19 cellular contexts compared by ENCODE assay signal in the genomic region with DNA sequence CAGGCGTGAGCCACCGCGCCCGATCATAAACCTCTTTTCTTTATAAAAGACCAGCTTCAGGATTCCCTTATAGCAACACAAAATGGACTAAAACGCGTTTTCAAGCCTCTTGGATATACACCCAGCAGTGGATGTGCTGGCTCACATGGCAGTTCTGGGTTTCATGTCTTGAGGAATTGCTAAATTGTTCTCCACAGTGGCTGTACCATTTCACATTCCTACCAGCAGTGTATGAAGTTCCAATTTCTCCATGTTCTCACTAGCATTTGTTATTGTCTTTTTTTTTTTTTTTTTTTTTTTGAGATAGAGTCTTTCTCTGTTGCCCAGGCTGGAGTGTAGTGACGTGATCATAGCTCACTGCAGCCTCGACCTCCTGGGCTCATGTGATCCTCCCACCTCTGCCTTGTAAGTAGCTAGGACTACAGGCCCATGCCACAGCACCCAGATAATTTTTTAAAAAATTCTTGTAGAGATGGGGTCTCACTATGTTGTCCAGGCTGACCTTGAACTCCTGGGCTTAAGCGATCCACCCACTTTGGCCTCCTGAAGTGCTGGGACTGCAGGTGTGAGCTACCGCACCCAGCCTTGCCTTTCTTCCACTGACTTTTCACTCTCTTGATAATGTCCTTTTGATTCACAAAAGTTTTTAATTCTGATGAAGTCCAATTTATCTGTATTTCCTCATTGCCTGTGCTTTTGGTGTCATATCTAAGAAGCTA. TPM values are rescaled to one million over a fixed set of nuclear protein-coding genes. Genes with fewer than 3 reads are reported as not detected.
A peak's percentile ranks its signal among the peaks of the same experiment; 100 is the strongest.
DNase-seq lines count a peak whose midpoint lies in the region; ATAC-seq and TF ChIP-seq lines count a peak whose summit lies in the region.
"Had no signal": no experiment of that assay in that cellular context is flagged by ENCODE, and none has a peak within 500 bp of the region (broad histone marks: within the 10 kb centered on the region; RNA-seq: fewer than 3 reads in every experiment).

No MANE protein-coding gene starts in this region.

- no peaks in the 10 kb centered on the region for H3K79me1 ChIP-seq in mesenchymal stem cell (replicated peaks; ENCODE audit: low read length, poor library complexity, severe bottlenecking)

- no peak overlapping the region for H2BK5ac ChIP-seq in mesenchymal stem cell (ENCODE audit: low read depth, low read length, poor library complexity, severe bottlenecking)

- H3K4me3 ChIP-seq in AG10803 (ENCODE audit: low read length) = no peak overlapping the region
- no peak overlapping the region for H3K4me3 ChIP-seq in mesenchymal stem cell (ENCODE audit: insufficient read depth in 1 of 2, low read depth in 1 of 2, low read length in 2 of 2)
- H3K4me3 ChIP-seq: GM23248 had no signal

- H3K9me3 ChIP-seq in mesenchymal stem cell (ENCODE audit: control insufficient read depth, low read length) = no peaks in the 10 kb centered on the region

- no peak overlapping the region for H3K23ac ChIP-seq in mesenchymal stem cell (ENCODE audit: low read length in 2 of 2)

- H3K4ac ChIP-seq in mesenchymal stem cell (ENCODE audit: low read depth in 1 of 2, low read length in 2 of 2) = no peak overlapping the region

- H2AK5ac ChIP-seq in mesenchymal stem cell (ENCODE audit: low read length, severe bottlenecking) = no peak overlapping the region

- H4K91ac ChIP-seq in mesenchymal stem cell (ENCODE audit: low read length) = no peak overlapping the region

- no peaks in the 10 kb centered on the region for H3K27me3 ChIP-seq in mesenchymal stem cell (ENCODE audit: control insufficient read depth in 1 of 2, insufficient read depth in 1 of 2, low read length in 2 of 2)

- no peak overlapping the region for H3K14ac ChIP-seq in mesenchymal stem cell (ENCODE audit: low read length in 2 of 2)

- no peaks in the 10 kb centered on the region for H3K9me3 Mint-ChIP-seq in endothelial cell (ENCODE audit: unreplicated experiment)
- H3K9me3 Mint-ChIP-seq in natural killer cell treated with Interleukin-12 subunit alpha and Interleukin-12 subunit beta and Interleukin-15 and Interleukin-18, amount 100 ng/mL, for 72 hours = no peaks in the 10 kb centered on the region
- no peaks in the 10 kb centered on the region for H3K9me3 Mint-ChIP-seq in activated T-cell treated with anti-CD3 and anti-CD28 coated beads, Interleukin-2, amount 50 U/mL, for 72 hours
- H3K9me3 Mint-ChIP-seq: CD4-positive, alpha-beta memory T cell had no signal

- ATAC-seq in stimulated activated naive CD8-positive, alpha-beta T cell treated with anti-CD3 and anti-CD28 coated beads, Interleukin-15, Interleukin-2, amounts not matched to agents 100 U/mL and 50 U/mL, for 24 hours = no peak
- ATAC-seq in natural killer cell treated with Interleukin-12 subunit alpha and Interleukin-12 subunit beta and Interleukin-15 and Interleukin-18, amount 100 ng/mL, for 72 hours = no peak
- ATAC-seq in GM18511 (IDR thresholded peaks at IDR 0.05; ENCODE audit: unreplicated experiment) = no peak
- no peak for ATAC-seq in activated T-cell treated with anti-CD3 and anti-CD28 coated beads, Interleukin-2, amount 50 U/mL, for 72 hours (replicated peaks in 1 of 2)

- WGBS in mesenchymal stem cell = 95% methylated on average over 7 of the region's 10 CpGs

- peak overlapping the region; percentile 34 for H3K4me3 Mint-ChIP-seq in endothelial cell (ENCODE audit: unreplicated experiment)
- H3K4me3 Mint-ChIP-seq in natural killer cell treated with Interleukin-12 subunit alpha and Interleukin-12 subunit beta and Interleukin-15 and Interleukin-18, amount 100 ng/mL, for 72 hours = no peak overlapping the region
- no peak overlapping the region for H3K4me3 Mint-ChIP-seq in activated T-cell treated with anti-CD3 and anti-CD28 coated beads, Interleukin-2, amount 50 U/mL, for 72 hours
- H3K4me3 Mint-ChIP-seq: B cell; CD4-positive, alpha-beta memory T cell had no signal

- H2BK12ac ChIP-seq in mesenchymal stem cell (ENCODE audit: low read length in 2 of 2) = no peak overlapping the region

- H3K27ac ChIP-seq in mesenchymal stem cell (ENCODE audit: low read length, poor library complexity, severe bottlenecking) = no peak overlapping the region
- H3K27ac ChIP-seq: GM23248 had no signal

- H2BK15ac ChIP-seq in mesenchymal stem cell (ENCODE audit: low read depth, poor library complexity, severe bottlenecking) = no peak overlapping the region

- H3K4me1 ChIP-seq in mesenchymal stem cell (ENCODE audit: control insufficient read depth, insufficient read depth, low read depth, low read length) = peaks cover 5% of the 10 kb centered on the region

- no peak overlapping the region for H2AFZ ChIP-seq in mesenchymal stem cell (ENCODE audit: low read depth, low read length)
- H2AFZ ChIP-seq: GM23248 had no signal

- no peak overlapping the region for H3K27ac Mint-ChIP-seq in endothelial cell (ENCODE audit: unreplicated experiment)
- H3K27ac Mint-ChIP-seq in natural killer cell treated with Interleukin-12 subunit alpha and Interleukin-12 subunit beta and Interleukin-15 and Interleukin-18, amount 100 ng/mL, for 72 hours = no peak overlapping the region
- H3K27ac Mint-ChIP-seq in activated T-cell treated with anti-CD3 and anti-CD28 coated beads, Interleukin-2, amount 50 U/mL, for 72 hours = no peak overlapping the region
- H3K27ac Mint-ChIP-seq: B cell had no signal

- TF ChIP-seq CTCF in AG10803 (conservative IDR thresholded peaks at IDR 0.05; ENCODE audit: low read length) = peak; percentile 24; the same call in 1 of the 2 replicates
- TF ChIP-seq CTCF in endothelial cell (IDR thresholded peaks at IDR 0.05; ENCODE audit: unreplicated experiment) = peak; percentile 15

- in situ Hi-C loops in SK-MEL-5 (cut with HindIII; ENCODE audit: low pct_unique_long_range_greater_than_20kb, low sequenced_read_pairs) = no loop called here

- DNase-seq in AG10803 (ENCODE audit: low read depth) (peak; percentile 25), SK-MEL-5 (ENCODE audit: low read depth, low spot score) (peak; percentile 20), endothelial cell (ENCODE audit: low spot score) (no peak), mesenchymal stem cell (peak; percentile 37)
- DNase-seq in stimulated activated naive CD8-positive, alpha-beta T cell treated with anti-CD3 and anti-CD28 coated beads, Interleukin-15, Interleukin-2, amounts not matched to agents 100 U/mL and 50 U/mL, for 24 hours = no peak
- DNase-seq in natural killer cell treated with Interleukin-12 subunit alpha and Interleukin-12 subunit beta and Interleukin-15 and Interleukin-18, amount 100 ng/mL, for 72 hours (ENCODE audit: low spot score) = no peak
- DNase-seq in activated T-cell treated with anti-CD3 and anti-CD28 coated beads, Interleukin-2, amount 50 U/mL, for 72 hours = no peak
- DNase-seq: CD4-positive, alpha-beta memory T cell; DMS79; GDM1; GM23248; KBM-7; NCI-H1092; NCI-H1694; NCI-H2107; NCI-H345 had no signal

- H3K36me3 ChIP-seq in mesenchymal stem cell (ENCODE audit: control insufficient read depth in 1 of 2, insufficient read depth in 2 of 2, low read depth in 1 of 2, low read length in 2 of 2) = peaks cover 18 to 78% of the 10 kb centered on the region in 2 experiments

- H3K18ac ChIP-seq in mesenchymal stem cell (ENCODE audit: low read depth in 1 of 2, low read length in 2 of 2) = no peak overlapping the region

- H4K8ac ChIP-seq in mesenchymal stem cell (ENCODE audit: low read length) = no peak overlapping the region

- H3K27me3 Mint-ChIP-seq in endothelial cell (ENCODE audit: unreplicated experiment) = peaks cover 6% of the 10 kb centered on the region
- no peaks in the 10 kb centered on the region for H3K27me3 Mint-ChIP-seq in natural killer cell treated with Interleukin-12 subunit alpha and Interleukin-12 subunit beta and Interleukin-15 and Interleukin-18, amount 100 ng/mL, for 72 hours
- H3K27me3 Mint-ChIP-seq in activated T-cell treated with anti-CD3 and anti-CD28 coated beads, Interleukin-2, amount 50 U/mL, for 72 hours (ENCODE audit: low read depth) = no peaks in the 10 kb centered on the region
- H3K27me3 Mint-ChIP-seq: B cell; CD4-positive, alpha-beta memory T cell had no signal

- no peaks in the 10 kb centered on the region for H3K4me1 Mint-ChIP-seq in endothelial cell (ENCODE audit: unreplicated experiment)
- H3K4me1 Mint-ChIP-seq in natural killer cell treated with Interleukin-12 subunit alpha and Interleukin-12 subunit beta and Interleukin-15 and Interleukin-18, amount 100 ng/mL, for 72 hours (ENCODE audit: low read depth in 2 of 2) = peaks cover 0 to 4% of the 10 kb centered on the region in 2 donors
- H3K4me1 Mint-ChIP-seq in activated T-cell treated with anti-CD3 and anti-CD28 coated beads, Interleukin-2, amount 50 U/mL, for 72 hours (ENCODE audit: low read depth) = no peaks in the 10 kb centered on the region
- H3K4me1 Mint-ChIP-seq: B cell had no signal

- no peak overlapping the region for H3K9ac ChIP-seq in mesenchymal stem cell (ENCODE audit: low read length)
- H3K9ac ChIP-seq: GM23248 had no signal

- H2BK120ac ChIP-seq in mesenchymal stem cell (ENCODE audit: low read depth, low read length) = no peak overlapping the region

- H3K36me3 Mint-ChIP-seq in endothelial cell (ENCODE audit: low read depth, unreplicated experiment) = peaks cover 26% of the 10 kb centered on the region
- H3K36me3 Mint-ChIP-seq in natural killer cell treated with Interleukin-12 subunit alpha and Interleukin-12 subunit beta and Interleukin-15 and Interleukin-18, amount 100 ng/mL, for 72 hours = peaks cover 5% of the 10 kb centered on the region
- H3K36me3 Mint-ChIP-seq in activated T-cell treated with anti-CD3 and anti-CD28 coated beads, Interleukin-2, amount 50 U/mL, for 72 hours (ENCODE audit: insufficient read depth in 2 of 2) = peaks cover 0 to 2% of the 10 kb centered on the region in 2 donors

- no peak overlapping the region for H3K4me2 ChIP-seq in mesenchymal stem cell (ENCODE audit: low read length, poor library complexity, severe bottlenecking)

RNA-seq across cellular contexts. Expression of a gene that starts 17.4 kb away (rescaled TPM):
- total RNA-seq in SK-MEL-5 (2014; rRNA removed; shearing (Covaris generic)) = 15.3 and 19.2 TPM in 2 replicates
- polyA plus RNA-seq in SK-MEL-5 (2015; cell fraction: cytosol; rRNA removed) = 21.2 and 40.2 TPM in 2 replicates
- 45.5 and 72.2 TPM in 2 replicates for polyA plus RNA-seq in SK-MEL-5 (2015; cell fraction: nucleus; rRNA removed)
- 129 TPM for total RNA-seq in endothelial cell (ENCODE audit: unreplicated experiment)
- polyA plus RNA-seq in mesenchymal stem cell (2013, experiment 1 of 2) = 7.4 TPM
- polyA plus RNA-seq in mesenchymal stem cell (2013, experiment 2 of 2) = 7.4 TPM
- 10 to 100 TPM; 42.1 to 68.6 TPM for total RNA-seq in natural killer cell treated with Interleukin-12 subunit alpha and Interleukin-12 subunit beta and Interleukin-15 and Interleukin-18, amount 100 ng/mL, for 72 hours
- 10 to 100 TPM; 40.7 to 53.0 TPM for total RNA-seq in activated T-cell treated with anti-CD3 and anti-CD28 coated beads, Interleukin-2, amount 50 U/mL, for 72 hours

RNA-seq across cellular contexts. Expression of a gene that starts 23.3 kb away (rescaled TPM):
- not detected in 2 replicates for total RNA-seq in SK-MEL-5 (2014; rRNA removed; shearing (Covaris generic))
- not detected in 2 replicates for polyA plus RNA-seq in SK-MEL-5 (2015; cell fraction: cytosol; rRNA removed)
- polyA plus RNA-seq in SK-MEL-5 (2015; cell fraction: nucleus; rRNA removed) = not detected in 2 replicates
- total RNA-seq in endothelial cell (ENCODE audit: unreplicated experiment) = 1.2 TPM
- polyA plus RNA-seq in mesenchymal stem cell (2013, experiment 1 of 2) = 0.12 TPM
- polyA plus RNA-seq in mesenchymal stem cell (2013, experiment 2 of 2) = 0.08 TPM
- total RNA-seq in natural killer cell treated with Interleukin-12 subunit alpha and Interleukin-12 subunit beta and Interleukin-15 and Interleukin-18, amount 100 ng/mL, for 72 hours = 1 to 10 TPM; 1.8 to 2.4 TPM
- total RNA-seq in activated T-cell treated with anti-CD3 and anti-CD28 coated beads, Interleukin-2, amount 50 U/mL, for 72 hours = 1 to 10 TPM in 1 of 2 donors, under 1 TPM in 1; 0.65 to 3.3 TPM
- total RNA-seq: CD4-positive, alpha-beta memory T cell; GM23248; M059J had no signal
- polyA plus RNA-seq: CD4-positive, alpha-beta memory T cell; GM23248 had no signal

RNA-seq across cellular contexts. Expression of a gene that starts 46.9 kb away (rescaled TPM):
- total RNA-seq in SK-MEL-5 (2014; rRNA removed; shearing (Covaris generic)) = 126 and 184 TPM in 2 replicates
- 112 and 129 TPM in 2 replicates for polyA plus RNA-seq in SK-MEL-5 (2015; cell fraction: cytosol; rRNA removed)
- polyA plus RNA-seq in SK-MEL-5 (2015; cell fraction: nucleus; rRNA removed) = 33.0 and 33.4 TPM in 2 replicates
- 300 TPM for total RNA-seq in endothelial cell (ENCODE audit: unreplicated experiment)
- 768 TPM for polyA plus RNA-seq in mesenchymal stem cell (2013, experiment 1 of 2)
- 790 TPM for polyA plus RNA-seq in mesenchymal stem cell (2013, experiment 2 of 2)
- total RNA-seq in natural killer cell treated with Interleukin-12 subunit alpha and Interleukin-12 subunit beta and Interleukin-15 and Interleukin-18, amount 100 ng/mL, for 72 hours = 10 to 100 TPM; 40.3 to 48.6 TPM
- 10 to 100 TPM; 84.2 to 90.0 TPM for total RNA-seq in activated T-cell treated with anti-CD3 and anti-CD28 coated beads, Interleukin-2, amount 50 U/mL, for 72 hours

Comparison
In these comparisons a context has a peak if more than half of its experiments do, and no peak if none do; other contexts are left out.
1. DNase-seq: peak in AG10803 (single experiment), SK-MEL-5 (single experiment) and mesenchymal stem cell (single experiment); none in endothelial cell (single experiment), stimulated activated naive CD8-positive, alpha-beta T cell treated with anti-CD3 and anti-CD28 coated beads, Interleukin-15, Interleukin-2, amounts not matched to agents 100 U/mL and 50 U/mL, for 24 hours (single experiment), natural killer cell treated with Interleukin-12 subunit alpha and Interleukin-12 subunit beta and Interleukin-15 and Interleukin-18, amount 100 ng/mL, for 72 hours (single experiment) and activated T-cell treated with anti-CD3 and anti-CD28 coated beads, Interleukin-2, amount 50 U/mL, for 72 hours (0 of 2).